Comparison of ENCODE assay signal across 1 cellular context in genomic region chr9:33159058-33159759, GRCh38.
TF ChIP-seq lines count a peak whose summit lies in the region.

No MANE protein-coding gene starts in this region.

TF ChIP-seq in K562, 482 proteins besides CTCF, POLR2A, EP300 and RAD21 (continued from another document):
- TF ChIP-seq AFF1 (IDR thresholded peaks at IDR 0.05; ENCODE audit: low read depth in 1 of 2, partially characterized antibody in 2 of 2), result no peak
- no peak for TF ChIP-seq FIP1L1 (IDR thresholded peaks at IDR 0.05; ENCODE audit: low read depth, low read length, poor library complexity, severe bottlenecking)
- no peak for TF ChIP-seq FOSL1 (tag; conservative IDR thresholded peaks at IDR 0.05)
- TF ChIP-seq ARHGAP35 (IDR thresholded peaks at IDR 0.05; ENCODE audit: partially characterized antibody), result no peak
- TF ChIP-seq CBX5 (IDR thresholded peaks at IDR 0.05; ENCODE audit: borderline replicate concordance, low read depth), result no peak
- TF ChIP-seq FOXK2 (conservative IDR thresholded peaks at IDR 0.05 in 1 of 2, IDR thresholded peaks at IDR 0.05 in 1 of 2; ENCODE audit: low read depth in 2 of 2), result peak; percentile 44 to 58; a peak in 2 of 4 replicates
- TF ChIP-seq CREB3L1 (IDR thresholded peaks at IDR 0.05; ENCODE audit: borderline replicate concordance, low read depth), result no peak
- no peak for TF ChIP-seq E2F1 (CRISPR knock-in tag; IDR thresholded peaks at IDR 0.05)
- no peak for TF ChIP-seq PTTG1 (tag; IDR thresholded peaks at IDR 0.05; ENCODE audit: low read depth)
- TF ChIP-seq BRD4 (IDR thresholded peaks at IDR 0.05), result no peak
- TF ChIP-seq SOX6 (IDR thresholded peaks at IDR 0.05), result no peak
- no peak for TF ChIP-seq NEUROD1 (IDR thresholded peaks at IDR 0.05; ENCODE audit: borderline replicate concordance, low read depth, low read length, partially characterized antibody)
- no peak for TF ChIP-seq KAT8 (IDR thresholded peaks at IDR 0.05; ENCODE audit: low read depth)
- TF ChIP-seq TAF1 (IDR thresholded peaks at IDR 0.05; ENCODE audit: control insufficient read depth, extremely low read depth, insufficient read depth, low read length, severe bottlenecking), result no peak
- no peak for TF ChIP-seq NR2C2 (CRISPR knock-in tag; IDR thresholded peaks at IDR 0.05)
- TF ChIP-seq NR2C2 (tag; IDR thresholded peaks at IDR 0.05), result peak; percentile 95
- no peak for TF ChIP-seq NCOR1 (IDR thresholded peaks at IDR 0.05)
- peak; percentile 52; the same call in 1 of the 2 replicates for TF ChIP-seq ESRRA (IDR thresholded peaks at IDR 0.05; ENCODE audit: borderline replicate concordance, low read depth)
- peak; percentile 13 for TF ChIP-seq NFYB (IDR thresholded peaks at IDR 0.05; ENCODE audit: extremely low read depth, insufficient read length)
- no peak for TF ChIP-seq RBM39 (optimal IDR thresholded peaks at IDR 0.05; ENCODE audit: low read depth, low read length)
- no peak for TF ChIP-seq NCOA4 (IDR thresholded peaks at IDR 0.05; ENCODE audit: partially characterized antibody)
- TF ChIP-seq HDAC6 (IDR thresholded peaks at IDR 0.05; ENCODE audit: low read depth, low read length), result no peak
- TF ChIP-seq ZNF184 (CRISPR knock-in tag; IDR thresholded peaks at IDR 0.05), result no peak
- no peak for TF ChIP-seq OTX1 (CRISPR knock-in tag; IDR thresholded peaks at IDR 0.05)
- TF ChIP-seq MEIS2 (IDR thresholded peaks at IDR 0.05; ENCODE audit: partially characterized antibody), result peak; percentile 43
- TF ChIP-seq ETS1 (conservative IDR thresholded peaks at IDR 0.05; ENCODE audit: control insufficient read depth, low read depth, low read length), result no peak
- TF ChIP-seq MED1 (CRISPR knock-in tag; IDR thresholded peaks at IDR 0.05; ENCODE audit: borderline replicate concordance), result no peak
- TF ChIP-seq ELF2 (CRISPR knock-in tag; IDR thresholded peaks at IDR 0.05), result no peak
- 0 out of 2 replicates have a peak, but pooled peaks have one; percentile 10 for TF ChIP-seq ARID1B (IDR thresholded peaks at IDR 0.05)
- no peak for TF ChIP-seq TCF15 (CRISPR knock-in tag; IDR thresholded peaks at IDR 0.05)
- no peak for TF ChIP-seq ZNF431 (CRISPR knock-in tag; IDR thresholded peaks at IDR 0.05)
- TF ChIP-seq PPARD (CRISPR knock-in tag; IDR thresholded peaks at IDR 0.05), result no peak
- no peak for TF ChIP-seq NR2F6 (CRISPR knock-in tag; IDR thresholded peaks at IDR 0.05)
